1 cellular context compared by ENCODE assay signal in the genomic region with DNA sequence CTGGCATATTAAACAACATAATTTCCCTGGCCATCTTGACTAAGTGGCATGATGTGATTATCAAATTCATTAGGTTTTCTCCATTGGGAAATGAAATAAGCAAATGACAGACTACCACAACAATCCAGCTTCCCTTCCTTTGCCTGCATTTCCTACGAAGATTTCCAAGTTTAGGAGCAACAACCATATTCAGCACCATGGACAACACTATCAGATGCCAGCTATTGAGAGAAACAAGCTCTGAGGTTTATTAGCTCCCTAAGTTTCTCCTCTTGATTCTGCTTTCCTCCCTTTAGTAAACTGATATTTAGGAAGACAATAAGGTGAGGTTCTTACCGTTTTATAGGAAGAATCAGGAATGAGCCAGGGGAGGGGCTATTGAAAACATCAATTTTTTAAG.
TF ChIP-seq lines count a peak whose summit lies in the region.

No MANE protein-coding gene starts in this region.

TF ChIP-seq in Ishikawa, 13 proteins besides CTCF, POLR2A, EP300 and RAD21:
- TF ChIP-seq, protein P1, sequence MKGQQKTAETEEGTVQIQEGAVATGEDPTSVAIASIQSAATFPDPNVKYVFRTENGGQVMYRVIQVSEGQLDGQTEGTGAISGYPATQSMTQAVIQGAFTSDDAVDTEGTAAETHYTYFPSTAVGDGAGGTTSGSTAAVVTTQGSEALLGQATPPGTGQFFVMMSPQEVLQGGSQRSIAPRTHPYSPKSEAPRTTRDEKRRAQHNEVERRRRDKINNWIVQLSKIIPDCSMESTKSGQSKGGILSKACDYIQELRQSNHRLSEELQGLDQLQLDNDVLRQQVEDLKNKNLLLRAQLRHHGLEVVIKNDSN (IDR thresholded peaks at IDR 0.05) = no peak
- no peak for TF ChIP-seq NFIC (IDR thresholded peaks at IDR 0.05)
- TF ChIP-seq, protein P2, sequence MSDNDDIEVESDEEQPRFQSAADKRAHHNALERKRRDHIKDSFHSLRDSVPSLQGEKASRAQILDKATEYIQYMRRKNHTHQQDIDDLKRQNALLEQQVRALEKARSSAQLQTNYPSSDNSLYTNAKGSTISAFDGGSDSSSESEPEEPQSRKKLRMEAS (IDR thresholded peaks at IDR 0.05) = no peak
- TF ChIP-seq, protein P3, sequence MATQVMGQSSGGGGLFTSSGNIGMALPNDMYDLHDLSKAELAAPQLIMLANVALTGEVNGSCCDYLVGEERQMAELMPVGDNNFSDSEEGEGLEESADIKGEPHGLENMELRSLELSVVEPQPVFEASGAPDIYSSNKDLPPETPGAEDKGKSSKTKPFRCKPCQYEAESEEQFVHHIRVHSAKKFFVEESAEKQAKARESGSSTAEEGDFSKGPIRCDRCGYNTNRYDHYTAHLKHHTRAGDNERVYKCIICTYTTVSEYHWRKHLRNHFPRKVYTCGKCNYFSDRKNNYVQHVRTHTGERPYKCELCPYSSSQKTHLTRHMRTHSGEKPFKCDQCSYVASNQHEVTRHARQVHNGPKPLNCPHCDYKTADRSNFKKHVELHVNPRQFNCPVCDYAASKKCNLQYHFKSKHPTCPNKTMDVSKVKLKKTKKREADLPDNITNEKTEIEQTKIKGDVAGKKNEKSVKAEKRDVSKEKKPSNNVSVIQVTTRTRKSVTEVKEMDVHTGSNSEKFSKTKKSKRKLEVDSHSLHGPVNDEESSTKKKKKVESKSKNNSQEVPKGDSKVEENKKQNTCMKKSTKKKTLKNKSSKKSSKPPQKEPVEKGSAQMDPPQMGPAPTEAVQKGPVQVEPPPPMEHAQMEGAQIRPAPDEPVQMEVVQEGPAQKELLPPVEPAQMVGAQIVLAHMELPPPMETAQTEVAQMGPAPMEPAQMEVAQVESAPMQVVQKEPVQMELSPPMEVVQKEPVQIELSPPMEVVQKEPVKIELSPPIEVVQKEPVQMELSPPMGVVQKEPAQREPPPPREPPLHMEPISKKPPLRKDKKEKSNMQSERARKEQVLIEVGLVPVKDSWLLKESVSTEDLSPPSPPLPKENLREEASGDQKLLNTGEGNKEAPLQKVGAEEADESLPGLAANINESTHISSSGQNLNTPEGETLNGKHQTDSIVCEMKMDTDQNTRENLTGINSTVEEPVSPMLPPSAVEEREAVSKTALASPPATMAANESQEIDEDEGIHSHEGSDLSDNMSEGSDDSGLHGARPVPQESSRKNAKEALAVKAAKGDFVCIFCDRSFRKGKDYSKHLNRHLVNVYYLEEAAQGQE (IDR thresholded peaks at IDR 0.05; ENCODE audit: low read depth) = peak; percentile 85
